ENCODE assay signal across 8 cellular contexts in genomic region chr16:85227262-85227923, GRCh38.
DNase-seq lines count a peak whose midpoint lies in the region; ATAC-seq lines count a peak whose summit lies in the region.

No MANE protein-coding gene starts in this region.

- CTCF ChIA-PET in activated CD4-positive, alpha-beta T cell treated with anti-CD3 and anti-CD28 coated beads, Interleukin-2, amount 10 ng/mL, durations not matched to agents 7 days and 5 days (lab: Charles Lee): interaction anchor here (1.0 kb wide), 1 partner anchor 12 kb away, joined by 3 read pairs; no protein-coding TSS in a partner anchor

- intact Hi-C loops in head of caudate nucleus (cut with DNase I): loop anchor here (10.0 kb wide), 1 partner anchor 63 kb away; no protein-coding TSS in a partner anchor
- intact Hi-C loops in left cardiac atrium (cut with DNase I): no loop called here

- no peaks in the 10 kb centered on the region for H3K9me3 Mint-ChIP-seq in stimulated activated effector memory CD8-positive, alpha-beta T cell treated with anti-CD3 and anti-CD28 coated beads, Interleukin-12 subunit alpha, Interleukin-12 subunit beta, amount 100 ng/mL, for 72 hours
- no peaks in the 10 kb centered on the region for H3K9me3 Mint-ChIP-seq in activated CD4-positive, alpha-beta T cell treated with anti-CD3 and anti-CD28 coated beads, Interleukin-2, amount 10 ng/mL, durations not matched to agents 7 days and 5 days

- H3K27ac Mint-ChIP-seq in stimulated activated effector memory CD8-positive, alpha-beta T cell treated with anti-CD3 and anti-CD28 coated beads, Interleukin-12 subunit alpha, Interleukin-12 subunit beta, amount 100 ng/mL, for 72 hours: no peak overlapping the region
- no peak overlapping the region for H3K27ac Mint-ChIP-seq in activated CD4-positive, alpha-beta T cell treated with anti-CD3 and anti-CD28 coated beads, Interleukin-2, amount 10 ng/mL, durations not matched to agents 7 days and 5 days

- H3K4me1 Mint-ChIP-seq in stimulated activated effector memory CD8-positive, alpha-beta T cell treated with anti-CD3 and anti-CD28 coated beads, Interleukin-12 subunit alpha, Interleukin-12 subunit beta, amount 100 ng/mL, for 72 hours: peaks cover 10% of the 10 kb centered on the region
- no peaks in the 10 kb centered on the region for H3K4me1 Mint-ChIP-seq in activated CD4-positive, alpha-beta T cell treated with anti-CD3 and anti-CD28 coated beads, Interleukin-2, amount 10 ng/mL, durations not matched to agents 7 days and 5 days

- DNase-seq in NCI-H82 (lab: John Stamatoyannopoulos, UW) (peak; percentile 48), NCI-H82 treated with DMSO at 0.1 percent for 48 hours (lab: John Stamatoyannopoulos, UW; ENCODE audit: unreplicated experiment) (no peak), NCI-H510A (lab: John Stamatoyannopoulos, UW) (peak; percentile 39), head of caudate nucleus (no peak), left cardiac atrium (no peak)
- no peak for DNase-seq in stimulated activated effector memory CD8-positive, alpha-beta T cell treated with anti-CD3 and anti-CD28 coated beads, Interleukin-12 subunit alpha, Interleukin-12 subunit beta, amount 100 ng/mL, for 72 hours (ENCODE audit: low spot score in 2 of 2)
- DNase-seq in activated CD4-positive, alpha-beta T cell treated with anti-CD3 and anti-CD28 coated beads, Interleukin-2, amount 10 ng/mL, durations not matched to agents 7 days and 5 days: no peak

- POLR2A ChIA-PET in activated CD4-positive, alpha-beta T cell treated with anti-CD3 and anti-CD28 coated beads, Interleukin-2, amount 10 ng/mL, durations not matched to agents 7 days and 5 days (lab: Charles Lee): no interaction called here

- ATAC-seq in HG02852 (IDR thresholded peaks at IDR 0.05; ENCODE audit: unreplicated experiment): peak; percentile 76
- ATAC-seq in stimulated activated effector memory CD8-positive, alpha-beta T cell treated with anti-CD3 and anti-CD28 coated beads, Interleukin-12 subunit alpha, Interleukin-12 subunit beta, amount 100 ng/mL, for 72 hours: peak; percentile 31
- no peak for ATAC-seq in left cardiac atrium

- H3K27me3 Mint-ChIP-seq in activated CD4-positive, alpha-beta T cell treated with anti-CD3 and anti-CD28 coated beads, Interleukin-2, amount 10 ng/mL, durations not matched to agents 7 days and 5 days: no peaks in the 10 kb centered on the region

- no peak overlapping the region for H3K4me3 Mint-ChIP-seq in stimulated activated effector memory CD8-positive, alpha-beta T cell treated with anti-CD3 and anti-CD28 coated beads, Interleukin-12 subunit alpha, Interleukin-12 subunit beta, amount 100 ng/mL, for 72 hours
- H3K4me3 Mint-ChIP-seq in activated CD4-positive, alpha-beta T cell treated with anti-CD3 and anti-CD28 coated beads, Interleukin-2, amount 10 ng/mL, durations not matched to agents 7 days and 5 days: no peak overlapping the region

- no peaks in the 10 kb centered on the region for H3K36me3 Mint-ChIP-seq in stimulated activated effector memory CD8-positive, alpha-beta T cell treated with anti-CD3 and anti-CD28 coated beads, Interleukin-12 subunit alpha, Interleukin-12 subunit beta, amount 100 ng/mL, for 72 hours
- no peaks in the 10 kb centered on the region for H3K36me3 Mint-ChIP-seq in activated CD4-positive, alpha-beta T cell treated with anti-CD3 and anti-CD28 coated beads, Interleukin-2, amount 10 ng/mL, durations not matched to agents 7 days and 5 days (ENCODE audit: low read depth)

Comparison
In these comparisons a context has a peak if more than half of its experiments do, and no peak if none do; other contexts are left out.
1. DNase-seq: peak in NCI-H82 (single experiment) and NCI-H510A (single experiment); none in NCI-H82 treated with DMSO at 0.1 percent for 48 hours (single experiment), stimulated activated effector memory CD8-positive, alpha-beta T cell treated with anti-CD3 and anti-CD28 coated beads, Interleukin-12 subunit alpha, Interleukin-12 subunit beta, amount 100 ng/mL, for 72 hours (0 of 2), head of caudate nucleus (0 of 42), left cardiac atrium (single experiment) and activated CD4-positive, alpha-beta T cell treated with anti-CD3 and anti-CD28 coated beads, Interleukin-2, amount 10 ng/mL, durations not matched to agents 7 days and 5 days (single experiment).
2. ATAC-seq: peak in HG02852 (single experiment) and stimulated activated effector memory CD8-positive, alpha-beta T cell treated with anti-CD3 and anti-CD28 coated beads, Interleukin-12 subunit alpha, Interleukin-12 subunit beta, amount 100 ng/mL, for 72 hours (single experiment); none in left cardiac atrium (0 of 2).